ENCODE assay signal across 27 cellular contexts in genomic region chr7:143388051-143388450, GRCh38. TPM values are rescaled to one million over a fixed set of nuclear protein-coding genes. Genes with fewer than 3 reads are reported as not detected.
DNase-seq lines count a peak whose midpoint lies in the region; ATAC-seq and TF ChIP-seq lines count a peak whose summit lies in the region.
"Had no signal": no experiment of that assay in that cellular context is flagged by ENCODE, and none has a peak within 500 bp of the region (broad histone marks: within the 10 kb centered on the region; RNA-seq: fewer than 3 reads in every experiment).

No MANE protein-coding gene starts in this region.

- H3K27ac ChIP-seq in ascending aorta (peak overlapping the region; percentile 97 to 99), aorta (ENCODE audit: low read depth in 1 of 2, low read length in 2 of 2) (peak overlapping the region in 1 of 2 donors; percentile 11)
- H3K27ac ChIP-seq: BLaER1, psoas muscle, VCaP had no signal

- intact Hi-C loops in Right ventricle myocardium inferior (cut with DNase I): no loop called here
- intact Hi-C loops in left cardiac atrium (cut with DNase I): no loop called here
- intact Hi-C loops in ascending aorta (cut with DNase I): loop anchor here (10.0 kb wide), 1 partner anchor 533 kb away; the partner anchor contains the start of gene EPHB6
- intact Hi-C loops in aorta (cut with DNase I): no loop called here

- H3K4me1 Mint-ChIP-seq in naive thymus-derived CD8-positive, alpha-beta T cell: peaks cover 6 to 27% (median 15%) of the 10 kb centered on the region in 4 donors
- H3K4me1 Mint-ChIP-seq in activated T-helper 17 cell treated with anti-CD3 and anti-CD28 coated beads, Interleukin-2, amount 50 U/mL, for 72 hours: peaks cover 3% of the 10 kb centered on the region

- peak overlapping the region in 1 of 10 donors; percentile 13 for H3K4me3 Mint-ChIP-seq in naive thymus-derived CD8-positive, alpha-beta T cell
- no peak overlapping the region for H3K4me3 Mint-ChIP-seq in activated T-helper 17 cell treated with anti-CD3 and anti-CD28 coated beads, Interleukin-2, amount 50 U/mL, for 72 hours
- H3K4me3 Mint-ChIP-seq: T-helper 2 cell treated with Interferon-gamma antibody and Interleukin-4, amounts not matched to agents 5 μg/mL and 100 μg/mL, for 36 hours had no signal

- in situ Hi-C loops in GM13976 (cut with MboI; ENCODE audit: low sequenced_read_pairs, unreplicated experiment): no loop called here

- H3K27me3 Mint-ChIP-seq in naive thymus-derived CD8-positive, alpha-beta T cell: no peaks in the 10 kb centered on the region
- H3K27me3 Mint-ChIP-seq in activated T-helper 17 cell treated with anti-CD3 and anti-CD28 coated beads, Interleukin-2, amount 50 U/mL, for 72 hours: no peaks in the 10 kb centered on the region

- 40 to 45% methylated on average over 8 to 10 of the region's 10 CpGs for WGBS in aorta, 2 donors

- H3K4me1 ChIP-seq in ascending aorta (peaks cover 41 to 87% of the 10 kb centered on the region in 2 donors), aorta (ENCODE audit: control insufficient read depth in 1 of 2, insufficient read depth in 2 of 2, low read length in 2 of 2) (peaks cover 2 to 4% of the 10 kb centered on the region in 2 donors)

- ATAC-seq in Right ventricle myocardium inferior: no peak
- ATAC-seq in left cardiac atrium: no peak
- no peak for ATAC-seq in naive thymus-derived CD8-positive, alpha-beta T cell
- no peak for ATAC-seq in aorta (ENCODE audit: low FRiP score)
- no peak for ATAC-seq in activated T-helper 17 cell treated with anti-CD3 and anti-CD28 coated beads, Interleukin-2, amount 50 U/mL, for 72 hours (replicated peaks)
- ATAC-seq: GM12878, psoas muscle had no signal

- H3K36me3 Mint-ChIP-seq in naive thymus-derived CD8-positive, alpha-beta T cell: peaks cover 0 to 47% (median 0%) of the 10 kb centered on the region in 3 donors
- H3K36me3 Mint-ChIP-seq in activated T-helper 17 cell treated with anti-CD3 and anti-CD28 coated beads, Interleukin-2, amount 50 U/mL, for 72 hours (ENCODE audit: low read depth): peaks cover 53% of the 10 kb centered on the region

- DNase-seq in Right ventricle myocardium inferior (ENCODE audit: missing footprints) (peak; percentile 26), left cardiac atrium (no peak), ascending aorta (ENCODE audit: low spot score in 2 of 2) (no peak), aorta (peak; percentile 41 to 71), iPS-NIHi11 (ENCODE audit: low spot score) (no peak), GM13976 (ENCODE audit: low spot score) (no peak)
- no peak for DNase-seq in naive thymus-derived CD8-positive, alpha-beta T cell
- DNase-seq: activated CD4-positive, alpha-beta T cell treated with anti-CD3 and anti-CD28 coated beads, Interleukin-2, amount 50 U/mL, for 4 hours; activated CD8-positive, alpha-beta memory T cell treated with anti-CD3 and anti-CD28 coated beads, Interleukin-2, amount 50 U/mL, for 48 hours; activated gamma-delta T cell; Calu3; HCEC 1CT; Kasumi-1; kidney glomerular epithelial cell; mammary epithelial cell; NCI-H187; NCI-H748 treated with DMSO at 0.1 percent for 48 hours; psoas muscle; stimulated activated CD4-positive, alpha-beta T cell treated with anti-CD3 and anti-CD28 coated beads, Interleukin-1b, Interleukin-23, amount 100 ng/mL, for 48 hours had no signal

- H3K9me3 ChIP-seq in ascending aorta (no peaks in the 10 kb centered on the region), aorta (ENCODE audit: control insufficient read depth, low read length) (no peaks in the 10 kb centered on the region)
- H3K9me3 ChIP-seq: BLaER1, psoas muscle had no signal

- no peak for TF ChIP-seq CTCF in ascending aorta (IDR thresholded peaks at IDR 0.05)
- no peak for TF ChIP-seq CTCF in GM13976 (IDR thresholded peaks at IDR 0.05; ENCODE audit: borderline replicate concordance, control extremely low read depth, extremely low read depth, insufficient read depth, missing control alignments)

- H3K27ac Mint-ChIP-seq in naive thymus-derived CD8-positive, alpha-beta T cell: peak overlapping the region in 9 of 10 donors; percentile 14 to 85 (median 64)
- no peak overlapping the region for H3K27ac Mint-ChIP-seq in activated T-helper 17 cell treated with anti-CD3 and anti-CD28 coated beads, Interleukin-2, amount 50 U/mL, for 72 hours
- H3K27ac Mint-ChIP-seq: T-helper 2 cell treated with Interferon-gamma antibody and Interleukin-4, amounts not matched to agents 5 μg/mL and 100 μg/mL, for 36 hours had no signal

- no peaks in the 10 kb centered on the region for H3K9me3 Mint-ChIP-seq in naive thymus-derived CD8-positive, alpha-beta T cell
- no peaks in the 10 kb centered on the region for H3K9me3 Mint-ChIP-seq in activated T-helper 17 cell treated with anti-CD3 and anti-CD28 coated beads, Interleukin-2, amount 50 U/mL, for 72 hours
- H3K9me3 Mint-ChIP-seq: T-helper 2 cell treated with Interferon-gamma antibody and Interleukin-4, amounts not matched to agents 5 μg/mL and 100 μg/mL, for 36 hours had no signal

- H3K27me3 ChIP-seq in ascending aorta (no peaks in the 10 kb centered on the region), aorta (ENCODE audit: control insufficient read depth in 1 of 2, insufficient read depth in 2 of 2, low read length in 1 of 2) (no peaks in the 10 kb centered on the region)
- H3K27me3 ChIP-seq: BLaER1 had no signal

- POLR2A ChIA-PET in naive thymus-derived CD8-positive, alpha-beta T cell (lab: Charles Lee): interaction anchor here (0.8 to 11.9 kb wide), 5 partner anchors 8 to 108 kb away, joined by 3 to 91 read pairs (median 9); partner anchors contain the start of gene EPHA1

- H3K4me3 ChIP-seq in ascending aorta (peak overlapping the region in 1 of 2 donors; percentile 89), aorta (ENCODE audit: low read length in 2 of 2) (no peak overlapping the region)
- H3K4me3 ChIP-seq: BLaER1, GM12878, psoas muscle had no signal

- peaks cover 39 to 64% of the 10 kb centered on the region in 2 donors for H3K36me3 ChIP-seq in ascending aorta
- peaks cover 0 to 2% of the 10 kb centered on the region in 2 donors for H3K36me3 ChIP-seq in aorta (ENCODE audit: control insufficient read depth in 1 of 2, insufficient read depth in 2 of 2, low read length in 1 of 2)

RNA-seq across cellular contexts. Expression of gene ZYX, which starts 6.9 kb away (rescaled TPM):
- total RNA-seq in Right ventricle myocardium inferior: 75.9 TPM
- 100 to 1,000 TPM in 1 of 2 donors, 10 to 100 TPM in 1; 79.1 to 156 TPM for total RNA-seq in left cardiac atrium
- total RNA-seq in ascending aorta: 320 TPM
- 100 to 1,000 TPM; 138 to 151 TPM for total RNA-seq in naive thymus-derived CD8-positive, alpha-beta T cell
- 100 to 1,000 TPM in 1 of 3 donors, 10 to 100 TPM in 2; 58.6 to 142 (median 82.6) TPM for polyA plus RNA-seq in naive thymus-derived CD8-positive, alpha-beta T cell
- 100 to 1,000 TPM; 307 to 499 TPM for total RNA-seq in aorta
- polyA plus RNA-seq in aorta: 100 to 1,000 TPM; 131 to 305 TPM
- total RNA-seq in activated T-helper 17 cell treated with anti-CD3 and anti-CD28 coated beads, Interleukin-2, amount 50 U/mL, for 72 hours: 100 to 1,000 TPM; 116 to 146 TPM

RNA-seq across cellular contexts. Expression of gene EPHA1, which starts 20.6 kb away (rescaled TPM):
- total RNA-seq in Right ventricle myocardium inferior (not detected), left cardiac atrium (under 1 TPM; 0.16 to 0.71 TPM), ascending aorta (not detected), aorta (under 1 TPM; 0.21 to 0.45 TPM)
- 10 to 100 TPM; 44.8 to 44.9 TPM for total RNA-seq in naive thymus-derived CD8-positive, alpha-beta T cell
- polyA plus RNA-seq in naive thymus-derived CD8-positive, alpha-beta T cell: 10 to 100 TPM; 10.1 to 37.1 (median 16.2) TPM
- polyA plus RNA-seq in aorta: 1 to 10 TPM in 1 of 2 donors, under 1 TPM in 1; 0.20 to 1.9 TPM
- total RNA-seq in activated T-helper 17 cell treated with anti-CD3 and anti-CD28 coated beads, Interleukin-2, amount 50 U/mL, for 72 hours: 1 to 10 TPM in 1 of 2 donors, under 1 TPM in 1; 0.65 to 1.8 TPM
- total RNA-seq: Daoy had no signal

RNA-seq across cellular contexts. Expression of gene FAM131B, which starts 25.5 kb away (rescaled TPM):
- total RNA-seq in Right ventricle myocardium inferior: 0.73 TPM
- under 1 TPM; 0.29 to 0.97 TPM for total RNA-seq in left cardiac atrium
- total RNA-seq in ascending aorta: 0.53 TPM
- 1 to 10 TPM in 1 of 2 experiments, under 1 TPM in 1; 0.78 to 1.2 TPM for total RNA-seq in naive thymus-derived CD8-positive, alpha-beta T cell
- 1 to 10 TPM in 1 of 3 donors, under 1 TPM in 2; 0.44 to 1.1 (median 0.54) TPM for polyA plus RNA-seq in naive thymus-derived CD8-positive, alpha-beta T cell
- 1 to 10 TPM; 2.8 to 3.8 TPM for total RNA-seq in aorta
- polyA plus RNA-seq in aorta: 1 to 10 TPM in 1 of 2 donors, under 1 TPM in 1; 0.41 to 1.0 TPM
- 1 to 10 TPM in 1 of 2 donors, under 1 TPM in 1; 0.85 to 1.1 TPM for total RNA-seq in activated T-helper 17 cell treated with anti-CD3 and anti-CD28 coated beads, Interleukin-2, amount 50 U/mL, for 72 hours

RNA-seq across cellular contexts. Expression of gene TAS2R60, which starts 55.2 kb away (rescaled TPM):
- not detected for total RNA-seq in Right ventricle myocardium inferior
- not detected for total RNA-seq in left cardiac atrium
- total RNA-seq in ascending aorta: not detected
- 1 to 10 TPM in 1 of 2 experiments, under 1 TPM in 1; 0.96 to 1.0 TPM for total RNA-seq in naive thymus-derived CD8-positive, alpha-beta T cell
- under 1 TPM in 1 of 3 donors, not detected in 2; 0.23 TPM for polyA plus RNA-seq in naive thymus-derived CD8-positive, alpha-beta T cell
- total RNA-seq in aorta: 1 to 10 TPM; 1.2 to 2.7 TPM
- not detected for polyA plus RNA-seq in aorta
- total RNA-seq in activated T-helper 17 cell treated with anti-CD3 and anti-CD28 coated beads, Interleukin-2, amount 50 U/mL, for 72 hours: not detected
- total RNA-seq: bronchial epithelial cell, Calu3, Daoy, GM12878, psoas muscle, skeletal muscle tissue had no signal
- polyA plus RNA-seq: GM12878, mammary epithelial cell, psoas muscle had no signal

Comparison
In these comparisons a context has a peak if more than half of its experiments do, and no peak if none do; other contexts are left out.
1. DNase-seq: peak in Right ventricle myocardium inferior (single experiment) and aorta (2 of 2); none in left cardiac atrium (single experiment), ascending aorta (0 of 2), naive thymus-derived CD8-positive, alpha-beta T cell (0 of 10), iPS-NIHi11 (single experiment) and GM13976 (single experiment).
2. RNA of gene EPHA1, which starts 20.6 kb away (total RNA-seq): 44.8 to 44.9 TPM in naive thymus-derived CD8-positive, alpha-beta T cell; 0.65 to 1.8 TPM in activated T-helper 17 cell treated with anti-CD3 and anti-CD28 coated beads, Interleukin-2, amount 50 U/mL, for 72 hours, 0.16 to 0.71 TPM in left cardiac atrium, 0.21 to 0.45 TPM in aorta, not detected in Right ventricle myocardium inferior (single experiment) and not detected in ascending aorta (single experiment); every median in the first group is over 10 times any median in the second.